In the genomic region with DNA sequence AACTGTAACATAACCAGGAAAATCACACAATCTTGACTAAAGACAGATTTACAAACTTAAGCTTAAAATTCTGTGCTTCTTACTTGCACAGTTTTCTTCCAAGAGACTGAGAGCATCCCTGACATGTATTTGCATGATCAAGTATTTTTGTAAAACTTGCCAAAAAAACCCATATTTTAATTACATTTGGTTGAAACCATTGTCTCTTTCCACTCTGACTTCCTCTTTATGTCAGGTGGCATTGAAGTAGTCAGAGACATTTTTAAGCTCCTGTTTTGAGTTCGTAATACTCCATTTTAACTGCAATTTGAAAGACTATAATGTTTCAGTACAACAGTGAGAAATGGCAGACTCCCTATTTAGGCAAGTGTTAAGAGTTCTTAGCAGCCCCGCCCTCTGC, we compare ENCODE assay signal across 8 cellular contexts.
"Had no signal": no experiment of that assay in that cellular context is flagged by ENCODE, and none has a peak within 500 bp of the region (broad histone marks: within the 10 kb centered on the region; RNA-seq: fewer than 3 reads in every experiment).

No MANE protein-coding gene starts in this region.

- H3K36me3 Mint-ChIP-seq: IgD-negative memory B cell had no signal

- H3K9ac ChIP-seq: GM23248 had no signal

- H3K9me3 ChIP-seq: HAP-1 had no signal

- H3K36me3 ChIP-seq: HAP-1 had no signal

- ATAC-seq: HepG2 had no signal

- H2AFZ ChIP-seq: GM23248 had no signal

- H3K4me1 ChIP-seq: HAP-1 had no signal

- H3K27ac ChIP-seq: GM23248, HL-60 had no signal

- H3K4me3 ChIP-seq: GM23248, HAP-1 had no signal

- H3K27me3 Mint-ChIP-seq: IgD-negative memory B cell had no signal

- H3K4me3 Mint-ChIP-seq: IgD-negative memory B cell had no signal

- DNase-seq: GM23248, GOT3, H7, KBM-7 had no signal

- FAIRE-seq: HepG2 had no signal

- H3K27ac Mint-ChIP-seq: IgD-negative memory B cell had no signal
